In genomic region chr6:28982476-28983266, GRCh38 we compare ENCODE assay signal across 8 cellular contexts. TPM values are rescaled to one million over a fixed set of nuclear protein-coding genes. Genes with fewer than 3 reads are reported as not detected.
DNase-seq lines count a peak whose midpoint lies in the region; ATAC-seq and TF ChIP-seq lines count a peak whose summit lies in the region.

No MANE protein-coding gene starts in this region.

- no peaks in the 10 kb centered on the region for H3K27me3 ChIP-seq in KMS-11 (ENCODE audit: insufficient read depth, low read depth)

- in situ Hi-C loops in G401 (cut with HindIII; ENCODE audit: low sequenced_read_pairs): no loop called here

- H3K79me2 ChIP-seq in KMS-11 (ENCODE audit: insufficient read depth, low read depth): no peaks in the 10 kb centered on the region

- peaks cover 13% of the 10 kb centered on the region for H3K4me1 ChIP-seq in KMS-11 (ENCODE audit: low read depth, poor library complexity, severe bottlenecking)

- peak overlapping the region; percentile 62 for H2AFZ ChIP-seq in KMS-11 (ENCODE audit: low read depth)

- H3K36me3 Mint-ChIP-seq in T-helper 17 cell (ENCODE audit: low read depth): peaks cover 7% of the 10 kb centered on the region
- peaks cover 7 to 9% of the 10 kb centered on the region in 2 donors for H3K36me3 Mint-ChIP-seq in naive B cell

- H3K4me1 Mint-ChIP-seq in T-helper 17 cell (peaks cover 31% of the 10 kb centered on the region), naive B cell (peaks cover 40 to 57% (median 48%) of the 10 kb centered on the region in 3 donors)

- H3K4me3 ChIP-seq in KMS-11 (IDR thresholded peaks at IDR 0.05; ENCODE audit: insufficient read depth, low read depth, low read length): no peak overlapping the region

- H3K9me3 Mint-ChIP-seq in naive B cell: peaks cover 4 to 20% (median 12%) of the 10 kb centered on the region in 7 donors

- peak overlapping the region; percentile 48; the same call in 1 of the 2 replicates for H3K9ac ChIP-seq in KMS-11

- H3K4me2 ChIP-seq in KMS-11: peak overlapping the region; percentile 79

- peak; percentile 76 for DNase-seq in G401 (ENCODE audit: low spot score)
- no peak for DNase-seq in T-helper 17 cell
- DNase-seq in erythroblast (lab: John Stamatoyannopoulos, UW): peak; percentile 82 to 83
- DNase-seq in naive B cell: no peak
- no peak for DNase-seq in NCI-H2081 treated with DMSO at 0.1 percent for 48 hours (lab: John Stamatoyannopoulos, UW)
- DNase-seq in NCI-H2171 treated with DMSO at 0.1 percent for 48 hours (lab: John Stamatoyannopoulos, UW): no peak

- peak; percentile 14 for TF ChIP-seq POLR2A in erythroblast (IDR thresholded peaks at IDR 0.05; ENCODE audit: low read length)

- peaks cover 15% of the 10 kb centered on the region for H3K27me3 Mint-ChIP-seq in T-helper 17 cell
- H3K27me3 Mint-ChIP-seq in naive B cell: peaks cover 28 to 42% (median 33%) of the 10 kb centered on the region in 3 donors

- peak overlapping the region; percentile 96 for H3K27ac Mint-ChIP-seq in T-helper 17 cell
- H3K27ac Mint-ChIP-seq in naive B cell: peak overlapping the region in 4 of 6 donors; percentile 94 to 100 (median 99)

- ATAC-seq in T-helper 17 cell (peak; percentile 48), naive B cell (ENCODE audit: low read depth in 2 of 2) (peak; percentile 12 to 13), GM18873 (IDR thresholded peaks at IDR 0.05; ENCODE audit: low FRiP score, unreplicated experiment) (no peak)

- no peak for TF ChIP-seq CTCF in KMS-11 (conservative IDR thresholded peaks at IDR 0.05; ENCODE audit: low read depth, low read length)

- H3K4me3 Mint-ChIP-seq in T-helper 17 cell (peak overlapping the region; percentile 88), naive B cell (peak overlapping the region; percentile 30 to 95 (median 92))

- H3K36me3 ChIP-seq in KMS-11 (ENCODE audit: insufficient read depth): no peaks in the 10 kb centered on the region

- peak overlapping the region; percentile 62; the same call in 1 of the 2 replicates for H3K27ac ChIP-seq in KMS-11

- no peaks in the 10 kb centered on the region for H3K9me3 ChIP-seq in T-helper 17 cell (ENCODE audit: control insufficient read depth, low read length, poor library complexity, severe bottlenecking)

- no peaks in the 10 kb centered on the region for H4K20me1 ChIP-seq in KMS-11 (ENCODE audit: insufficient read depth)

RNA-seq across cellular contexts. Expression of gene ZNF311, which starts 22.4 kb away (rescaled TPM):
- total RNA-seq in G401 (2014; rRNA removed; shearing (Covaris generic)): not detected in 2 replicates
- total RNA-seq in T-helper 17 cell: under 1 TPM; 0.10 to 0.40 TPM
- not detected for polyA plus RNA-seq in naive B cell (ENCODE audit: low read depth in 6 of 6)

RNA-seq across cellular contexts. Expression of gene TRIM27, which starts 58.9 kb away (rescaled TPM):
- 126 and 144 TPM in 2 replicates for total RNA-seq in G401 (2014; rRNA removed; shearing (Covaris generic))
- total RNA-seq in T-helper 17 cell: 10 to 100 TPM; 21.9 to 22.0 TPM
- polyA plus RNA-seq in naive B cell (ENCODE audit: low read depth in 6 of 6): 10 to 100 TPM; 39.8 to 67.0 (median 54.1) TPM

Comparison
In these comparisons a context has a peak if more than half of its experiments do, and no peak if none do; other contexts are left out.
1. DNase-seq: peak in G401 (single experiment) and erythroblast (2 of 2); none in T-helper 17 cell (0 of 3), naive B cell (single experiment), NCI-H2081 treated with DMSO at 0.1 percent for 48 hours (single experiment) and NCI-H2171 treated with DMSO at 0.1 percent for 48 hours (single experiment).